Comparison of ENCODE assay signal across 25 cellular contexts in the genomic region with DNA sequence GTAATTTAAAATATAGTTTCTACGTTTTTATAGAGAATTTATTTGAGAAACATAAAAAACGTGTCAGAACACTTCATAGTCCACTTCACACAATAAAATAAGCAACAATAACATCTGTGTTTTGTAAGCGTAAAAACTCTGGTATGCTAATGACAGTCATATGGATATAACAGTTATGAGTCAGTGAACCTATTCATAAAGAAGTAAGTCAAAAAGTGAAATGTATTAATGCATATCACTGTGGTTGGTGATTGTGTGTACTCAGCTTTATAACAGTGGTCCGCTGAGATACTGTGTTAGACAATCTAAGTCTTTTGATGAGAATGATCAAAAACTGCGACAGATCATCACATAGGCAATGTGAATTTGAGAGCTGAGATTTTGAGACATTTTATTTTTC.
A peak's percentile ranks its signal among the peaks of the same experiment; 100 is the strongest.
DNase-seq lines count a peak whose midpoint lies in the region; ATAC-seq, FAIRE-seq and TF ChIP-seq lines count a peak whose summit lies in the region.
"Had no signal": no experiment of that assay in that cellular context is flagged by ENCODE, and none has a peak within 500 bp of the region (broad histone marks: within the 10 kb centered on the region; RNA-seq: fewer than 3 reads in every experiment).

No MANE protein-coding gene starts in this region.

- H3K4me2 ChIP-seq in GM12878 (ENCODE audit: control insufficient read depth, insufficient read depth) (no peak overlapping the region), neuronal stem cell (ENCODE audit: insufficient read depth, low read length, poor library complexity, severe bottlenecking) (no peak overlapping the region)

- in situ Hi-C loops in GM12878 (cut with MboI): no loop called here

- H3K18ac ChIP-seq in neuronal stem cell (ENCODE audit: low read length): no peak overlapping the region

- no peaks in the 10 kb centered on the region for H3K9me3 ChIP-seq in GM12878 (replicated peaks; ENCODE audit: control insufficient read depth, insufficient read depth, low read length)
- no peaks in the 10 kb centered on the region for H3K9me3 ChIP-seq in neuronal stem cell (replicated peaks in 1 of 2; ENCODE audit: control insufficient read depth in 2 of 2, insufficient read depth in 1 of 2, low read depth in 1 of 2, low read length in 2 of 2)
- H3K9me3 ChIP-seq: prostate gland, stomach had no signal

- H3K4me1 ChIP-seq in GM12878 (ENCODE audit: control insufficient read depth, insufficient read depth, low read length) (no peaks in the 10 kb centered on the region), neuronal stem cell (ENCODE audit: control insufficient read depth in 2 of 2, insufficient read depth in 1 of 2, low read depth in 1 of 2, low read length in 2 of 2) (peaks cover 0 to 6% of the 10 kb centered on the region in 2 donors)
- H3K4me1 ChIP-seq: prostate gland had no signal

- no peak for DNase-seq in GM12878 (ENCODE audit: low read depth, low spot score)
- DNase-seq in neuronal stem cell (ENCODE audit: low spot score): no peak
- no peak for DNase-seq in NCI-H146 treated with DMSO at 0.1 percent for 48 hours (lab: John Stamatoyannopoulos, UW; ENCODE audit: unreplicated experiment)
- no peak for DNase-seq in effector CD4-positive, alpha-beta T cell
- DNase-seq in amniotic stem cell (lab: John Stamatoyannopoulos, UW): no peak
- DNase-seq: activated CD4-positive, alpha-beta T cell treated with anti-CD3 and anti-CD28 coated beads for 48 hours; activated CD8-positive, alpha-beta memory T cell treated with anti-CD3 and anti-CD28 coated beads, Interleukin-2, amount 50 U/mL, for 48 hours; activated gamma-delta T cell treated with Interleukin-2 at 50 U/mL for 16 hours; CD4-positive, CD25-positive, alpha-beta regulatory T cell; dermis blood vessel endothelial cell; DMS 273 treated with DMSO at 0.1 percent for 48 hours; MM.1S; NCI-H146; nephron progenitor cell; SHP77 treated with DMSO at 0.1 percent for 48 hours; stimulated activated CD4-positive, alpha-beta T cell treated with anti-CD3 and anti-CD28 coated beads, Interleukin-2, amount 100 ng/mL, for 24 hours; stomach; trophoblast cell had no signal

- H4K20me1 ChIP-seq in GM12878 (ENCODE audit: control insufficient read depth, insufficient read depth): no peaks in the 10 kb centered on the region

- H2BK5ac ChIP-seq in neuronal stem cell (ENCODE audit: low read length): no peak overlapping the region

- TF ChIP-seq EP300 in GM12878 (IDR thresholded peaks at IDR 0.05; ENCODE audit: borderline replicate concordance in 1 of 2, control insufficient read depth in 1 of 2, low read depth in 2 of 2, low read length in 2 of 2): no peak

- H2BK15ac ChIP-seq in neuronal stem cell (ENCODE audit: low read length): no peak overlapping the region

- no peak overlapping the region for H2AFZ ChIP-seq in GM12878 (ENCODE audit: control insufficient read depth, low read depth, low read length)
- H2AFZ ChIP-seq in neuronal stem cell (ENCODE audit: low read length): no peak overlapping the region

- POLR2A ChIA-PET in GM12878 (lab: Charles Lee): no interaction called here

- CTCF ChIA-PET in GM12878 (lab: Yijun Ruan, JAX): no interaction called here

- no peak for TF ChIP-seq CTCF in GM12878 (IDR thresholded peaks at IDR 0.05 in 2 of 3, conservative IDR thresholded peaks at IDR 0.05 in 1 of 3; ENCODE audit: control insufficient read depth in 2 of 3, extremely low read depth in 1 of 3, insufficient read depth in 1 of 3, low read depth in 3 of 3, low read length in 3 of 3)

- H3K23ac ChIP-seq in neuronal stem cell (ENCODE audit: low read depth, low read length, poor library complexity): no peak overlapping the region

- BruUV-seq in GM12878 (replicated peaks; lab: Mats Ljungman, UMichigan): no TSS peak

- H3K27ac ChIP-seq in GM12878 (ENCODE audit: control insufficient read depth, insufficient read depth) (no peak overlapping the region), neuronal stem cell (replicated peaks; ENCODE audit: low read length) (no peak overlapping the region)
- H3K27ac ChIP-seq: cardiac muscle cell, prostate gland, stomach had no signal

- H2BK120ac ChIP-seq in neuronal stem cell (ENCODE audit: low read depth, low read length): no peak overlapping the region

- H4K91ac ChIP-seq in neuronal stem cell (ENCODE audit: low read depth, low read length, poor library complexity): no peak overlapping the region

- no peak overlapping the region for H3K4ac ChIP-seq in neuronal stem cell (ENCODE audit: low read length)

- RAD21 ChIA-PET in GM12878 (lab: Charles Lee; ENCODE audit: unreplicated experiment): no interaction called here

- no peak for TF ChIP-seq RAD21 in GM12878 (IDR thresholded peaks at IDR 0.05; ENCODE audit: insufficient read depth, low read depth, low read length)

- H3K4me3 ChIP-seq in GM12878: no peak overlapping the region
- no peak overlapping the region for H3K4me3 ChIP-seq in neuronal stem cell (ENCODE audit: low read length in 2 of 2)
- H3K4me3 ChIP-seq: cardiac muscle cell, prostate gland, stomach had no signal

- H3K9ac ChIP-seq in GM12878 (ENCODE audit: control insufficient read depth, insufficient read depth, low read length): no peak overlapping the region
- H3K9ac ChIP-seq in neuronal stem cell (ENCODE audit: low read depth, low read length, poor library complexity): no peak overlapping the region

- no peak overlapping the region for H2AK5ac ChIP-seq in neuronal stem cell (ENCODE audit: low read depth, low read length)

- H3K36me3 ChIP-seq in GM12878 (ENCODE audit: control insufficient read depth in 2 of 2, insufficient read depth in 2 of 2, low read length in 1 of 2) (no peaks in the 10 kb centered on the region), neuronal stem cell (replicated peaks in 1 of 2; ENCODE audit: control insufficient read depth in 2 of 2, insufficient read depth in 2 of 2, low read length in 2 of 2) (no peaks in the 10 kb centered on the region)
- H3K36me3 ChIP-seq: cardiac muscle cell, prostate gland had no signal

- H4K8ac ChIP-seq in neuronal stem cell (ENCODE audit: low read depth, low read length): no peak overlapping the region

- H3K27me3 ChIP-seq in GM12878 (replicated peaks in 1 of 2; ENCODE audit: control insufficient read depth in 2 of 2, insufficient read depth in 2 of 2, low read length in 1 of 2) (no peaks in the 10 kb centered on the region), neuronal stem cell (ENCODE audit: control insufficient read depth in 3 of 3, insufficient read depth in 3 of 3, low read depth in 1 of 3, low read length in 3 of 3) (no peaks in the 10 kb centered on the region)
- H3K27me3 ChIP-seq: cardiac muscle cell, stomach had no signal

- H3K14ac ChIP-seq in neuronal stem cell (ENCODE audit: low read length): no peak overlapping the region

- WGBS in GM12878 (ENCODE audit: insufficient coverage, insufficient replicate concordance, low lambda C conversion rate, missing lambda C conversion rate): 36% methylated on average over 5 of the region's 5 CpGs
- no CpG with 5 or more reads among the region's 5 CpGs for WGBS in neuronal stem cell (ENCODE audit: extremely low coverage in 2 of 2, insufficient read length in 2 of 2, insufficient replicate concordance in 1 of 2), 2 donors

- FAIRE-seq in GM12878 (lab: Jason Lieb, UNC): peak; percentile 35
- FAIRE-seq: G401.6, TTC549 had no signal

- ATAC-seq in GM18502 (IDR thresholded peaks at IDR 0.05; ENCODE audit: poor library complexity, unreplicated experiment) (peak; percentile 75), GM19351 (IDR thresholded peaks at IDR 0.05; ENCODE audit: unreplicated experiment) (peak; percentile 75), HG03103 (IDR thresholded peaks at IDR 0.05; ENCODE audit: low read depth, unreplicated experiment) (peak; percentile 56), GM12878 (peak; percentile 65)

- SMC1A ChIA-PET in GM12878 (lab: Charles Lee; ENCODE audit: uncharacterized antibody, unreplicated experiment): no interaction called here

- intact Hi-C loops in GM12878 (cut with micrococcal nuclease; ENCODE audit: unreplicated experiment): no loop called here

- no peak overlapping the region for H2BK12ac ChIP-seq in neuronal stem cell (ENCODE audit: low read length)

- no peaks in the 10 kb centered on the region for H3K79me2 ChIP-seq in GM12878 (ENCODE audit: control insufficient read depth, insufficient read depth, low read length)

- TF ChIP-seq POLR2A in GM12878 (IDR thresholded peaks at IDR 0.05; ENCODE audit: low read depth, low read length): no peak

- H3K79me1 ChIP-seq in neuronal stem cell (ENCODE audit: low read depth, low read length): no peaks in the 10 kb centered on the region

TF ChIP-seq in GM12878, 131 proteins besides CTCF, POLR2A, EP300 and RAD21 (continues in another document):
- TF ChIP-seq, protein P1, sequence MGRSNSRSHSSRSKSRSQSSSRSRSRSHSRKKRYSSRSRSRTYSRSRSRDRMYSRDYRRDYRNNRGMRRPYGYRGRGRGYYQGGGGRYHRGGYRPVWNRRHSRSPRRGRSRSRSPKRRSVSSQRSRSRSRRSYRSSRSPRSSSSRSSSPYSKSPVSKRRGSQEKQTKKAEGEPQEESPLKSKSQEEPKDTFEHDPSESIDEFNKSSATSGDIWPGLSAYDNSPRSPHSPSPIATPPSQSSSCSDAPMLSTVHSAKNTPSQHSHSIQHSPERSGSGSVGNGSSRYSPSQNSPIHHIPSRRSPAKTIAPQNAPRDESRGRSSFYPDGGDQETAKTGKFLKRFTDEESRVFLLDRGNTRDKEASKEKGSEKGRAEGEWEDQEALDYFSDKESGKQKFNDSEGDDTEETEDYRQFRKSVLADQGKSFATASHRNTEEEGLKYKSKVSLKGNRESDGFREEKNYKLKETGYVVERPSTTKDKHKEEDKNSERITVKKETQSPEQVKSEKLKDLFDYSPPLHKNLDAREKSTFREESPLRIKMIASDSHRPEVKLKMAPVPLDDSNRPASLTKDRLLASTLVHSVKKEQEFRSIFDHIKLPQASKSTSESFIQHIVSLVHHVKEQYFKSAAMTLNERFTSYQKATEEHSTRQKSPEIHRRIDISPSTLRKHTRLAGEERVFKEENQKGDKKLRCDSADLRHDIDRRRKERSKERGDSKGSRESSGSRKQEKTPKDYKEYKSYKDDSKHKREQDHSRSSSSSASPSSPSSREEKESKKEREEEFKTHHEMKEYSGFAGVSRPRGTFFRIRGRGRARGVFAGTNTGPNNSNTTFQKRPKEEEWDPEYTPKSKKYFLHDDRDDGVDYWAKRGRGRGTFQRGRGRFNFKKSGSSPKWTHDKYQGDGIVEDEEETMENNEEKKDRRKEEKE (IDR thresholded peaks at IDR 0.05): no peak
- TF ChIP-seq, protein P2, sequence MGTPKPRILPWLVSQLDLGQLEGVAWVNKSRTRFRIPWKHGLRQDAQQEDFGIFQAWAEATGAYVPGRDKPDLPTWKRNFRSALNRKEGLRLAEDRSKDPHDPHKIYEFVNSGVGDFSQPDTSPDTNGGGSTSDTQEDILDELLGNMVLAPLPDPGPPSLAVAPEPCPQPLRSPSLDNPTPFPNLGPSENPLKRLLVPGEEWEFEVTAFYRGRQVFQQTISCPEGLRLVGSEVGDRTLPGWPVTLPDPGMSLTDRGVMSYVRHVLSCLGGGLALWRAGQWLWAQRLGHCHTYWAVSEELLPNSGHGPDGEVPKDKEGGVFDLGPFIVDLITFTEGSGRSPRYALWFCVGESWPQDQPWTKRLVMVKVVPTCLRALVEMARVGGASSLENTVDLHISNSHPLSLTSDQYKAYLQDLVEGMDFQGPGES (IDR thresholded peaks at IDR 0.05): no peak
- TF ChIP-seq TCF7 (IDR thresholded peaks at IDR 0.05; ENCODE audit: borderline replicate concordance): peak; percentile 42; the same call in 1 of the 2 replicates
- no peak for TF ChIP-seq DPF2 (IDR thresholded peaks at IDR 0.05)
- no peak for TF ChIP-seq ZSCAN29 (IDR thresholded peaks at IDR 0.05)
